ENCODE assay signal across 27 cellular contexts in the genomic region with DNA sequence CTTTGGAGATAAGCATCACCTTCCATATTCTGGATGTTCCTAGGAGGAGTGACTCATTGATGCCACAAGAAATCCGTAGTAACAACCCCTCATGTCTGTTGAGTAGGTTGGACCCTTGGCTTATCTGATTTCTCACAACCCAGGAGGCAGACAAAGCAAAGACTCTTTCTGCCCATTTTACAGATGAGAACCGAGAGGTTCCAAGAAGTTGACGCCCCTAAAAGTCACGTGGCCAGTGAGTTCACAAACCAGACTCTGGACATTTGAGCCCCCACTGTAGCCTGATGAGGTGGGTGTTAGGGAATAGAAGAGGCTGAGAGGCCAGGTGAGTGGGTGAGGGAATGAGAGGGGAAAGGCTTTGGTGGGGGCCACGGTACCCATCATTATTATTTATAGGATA.
"Had no signal": no experiment of that assay in that cellular context is flagged by ENCODE, and none has a peak within 500 bp of the region (broad histone marks: within the 10 kb centered on the region; RNA-seq: fewer than 3 reads in every experiment).

No MANE protein-coding gene starts in this region.

- DNase-seq: colonic mucosa; effector CD8-positive, alpha-beta T cell; foreskin melanocyte; hypothalamus; immature natural killer cell; islet precursor cell; natural killer cell; occipital lobe; ovary; psoas muscle; right cardiac atrium; stimulated activated CD4-positive, alpha-beta T cell treated with anti-CD3 and anti-CD28 coated beads, Interleukin-4, amount 100 ng/mL, for 4 hours; stimulated activated naive CD8-positive, alpha-beta T cell treated with anti-CD3 and anti-CD28 coated beads, Interleukin-15, Interleukin-2, amounts not matched to agents 100 U/mL and 50 U/mL, for 24 hours; uterus had no signal

- FAIRE-seq: endothelial cell of umbilical vein had no signal

- ATAC-seq: left lobe of liver; natural killer cell; psoas muscle; right cardiac atrium; stimulated activated memory B cell treated with anti-CD40 and anti-IgM and Interleukin-4, amounts not matched to agents 10 μg/mL and 1 μg/mL and 100 μg/mL, for 72 hours; stimulated activated naive CD8-positive, alpha-beta T cell treated with anti-CD3 and anti-CD28 coated beads, Interleukin-15, Interleukin-2, amounts not matched to agents 100 U/mL and 50 U/mL, for 24 hours; upper lobe of right lung had no signal

- H3K4me1 Mint-ChIP-seq: immature natural killer cell; memory B cell; natural killer cell; stimulated activated memory B cell treated with anti-CD40 and anti-IgM and Interleukin-4, amounts not matched to agents 10 μg/mL and 1 μg/mL and 100 μg/mL, for 72 hours had no signal

- H3K36me3 ChIP-seq: colonic mucosa, esophagus muscularis mucosa, ovary, spleen, thoracic aorta, tibial nerve, upper lobe of right lung, uterus had no signal

- H3K27me3 ChIP-seq: colonic mucosa, esophagus muscularis mucosa, ovary, tibial nerve, upper lobe of right lung, uterus had no signal

- H3K4me3 Mint-ChIP-seq: dendritic cell treated with granulocyte-macrophage colony-stimulating factor and Interleukin-4, amounts not matched to agents 40 ng/mL and 50 ng/mL, for 4 days; endodermal cell; immature natural killer cell; memory B cell; natural killer cell; stimulated activated memory B cell treated with anti-CD40 and anti-IgM and Interleukin-4, amounts not matched to agents 10 μg/mL and 1 μg/mL and 100 μg/mL, for 72 hours had no signal

- H3K9me3 Mint-ChIP-seq: dendritic cell treated with granulocyte-macrophage colony-stimulating factor and Interleukin-4, amounts not matched to agents 40 ng/mL and 50 ng/mL, for 4 days; endodermal cell; immature natural killer cell; memory B cell; natural killer cell; stimulated activated memory B cell treated with anti-CD40 and anti-IgM and Interleukin-4, amounts not matched to agents 10 μg/mL and 1 μg/mL and 100 μg/mL, for 72 hours had no signal

- H3K27ac ChIP-seq: colonic mucosa, ovary, psoas muscle, spleen, thoracic aorta, tibial nerve, upper lobe of right lung had no signal

- H3K9me3 ChIP-seq: colonic mucosa, esophagus muscularis mucosa, ovary, psoas muscle, spleen, thoracic aorta, tibial nerve, upper lobe of right lung, uterus had no signal

- H3K27ac Mint-ChIP-seq: dendritic cell treated with granulocyte-macrophage colony-stimulating factor and Interleukin-4, amounts not matched to agents 40 ng/mL and 50 ng/mL, for 4 days; immature natural killer cell; memory B cell; natural killer cell; stimulated activated memory B cell treated with anti-CD40 and anti-IgM and Interleukin-4, amounts not matched to agents 10 μg/mL and 1 μg/mL and 100 μg/mL, for 72 hours had no signal

- H3K4me1 ChIP-seq: colonic mucosa, psoas muscle, spleen, upper lobe of right lung had no signal

- H3K36me3 Mint-ChIP-seq: immature natural killer cell; memory B cell; natural killer cell; stimulated activated memory B cell treated with anti-CD40 and anti-IgM and Interleukin-4, amounts not matched to agents 10 μg/mL and 1 μg/mL and 100 μg/mL, for 72 hours had no signal

- H3K4me3 ChIP-seq: colonic mucosa, esophagus muscularis mucosa, lung, ovary, psoas muscle, skin epidermis, spleen, thoracic aorta, tibial nerve, upper lobe of right lung, uterus had no signal
